In the genomic region with DNA sequence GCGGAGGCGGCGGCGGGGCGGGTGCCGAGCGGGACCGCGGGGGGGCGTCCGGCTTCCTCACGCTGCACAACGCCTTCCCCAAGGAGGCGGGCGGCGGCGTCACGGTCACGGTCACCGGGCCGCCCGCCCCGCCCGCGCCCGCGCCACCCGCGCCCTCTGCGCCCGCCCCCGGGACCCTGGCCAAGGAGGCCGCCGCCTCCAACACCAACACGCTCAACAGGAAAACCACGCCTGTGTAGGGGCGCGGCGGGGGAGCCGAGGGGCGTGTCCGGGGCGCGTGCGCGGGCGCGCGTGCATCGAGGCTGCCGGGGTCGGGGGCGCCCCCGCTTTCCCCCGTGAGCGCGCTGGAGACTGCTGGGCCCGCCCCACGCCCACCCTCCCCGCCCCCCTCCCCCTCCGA, we compare ENCODE assay signal across 10 cellular contexts. TPM values are rescaled to one million over a fixed set of nuclear protein-coding genes. Genes with fewer than 3 reads are reported as not detected.
DNase-seq lines count a peak whose midpoint lies in the region; TF ChIP-seq lines count a peak whose summit lies in the region.
"Had no signal": no experiment of that assay in that cellular context is flagged by ENCODE, and none has a peak within 500 bp of the region (broad histone marks: within the 10 kb centered on the region; RNA-seq: fewer than 3 reads in every experiment).

No MANE protein-coding gene starts in this region.

- H3K4me3 Mint-ChIP-seq in progenitor cell of endocrine pancreas (ENCODE audit: low read depth): no peak overlapping the region
- H3K4me3 Mint-ChIP-seq: activated T-cell treated with anti-CD3 and anti-CD28 coated beads, Interleukin-2, amount 50 U/mL, for 24 hours had no signal

- H3K27me3 Mint-ChIP-seq in progenitor cell of endocrine pancreas: peaks cover 36% of the 10 kb centered on the region

- H3K36me3 Mint-ChIP-seq in progenitor cell of endocrine pancreas (ENCODE audit: insufficient read depth): no peaks in the 10 kb centered on the region

- H3K4me1 Mint-ChIP-seq in progenitor cell of endocrine pancreas (ENCODE audit: low read depth): peaks cover 11% of the 10 kb centered on the region

- H3K9me3 Mint-ChIP-seq in progenitor cell of endocrine pancreas (ENCODE audit: low read depth): peaks cover 3% of the 10 kb centered on the region
- H3K9me3 Mint-ChIP-seq: activated T-cell treated with anti-CD3 and anti-CD28 coated beads, Interleukin-2, amount 50 U/mL, for 24 hours had no signal

- no peak overlapping the region for H3K4me3 ChIP-seq in fibroblast of the aortic adventitia (ENCODE audit: low read depth, low read length)

- TF ChIP-seq CTCF in fibroblast of the aortic adventitia (IDR thresholded peaks at IDR 0.05; ENCODE audit: insufficient read depth, low read length) (no peak), progenitor cell of endocrine pancreas (IDR thresholded peaks at IDR 0.05; ENCODE audit: unreplicated experiment) (no peak)

- H3K27ac Mint-ChIP-seq in progenitor cell of endocrine pancreas: no peak overlapping the region
- H3K27ac Mint-ChIP-seq: activated T-cell treated with anti-CD3 and anti-CD28 coated beads, Interleukin-2, amount 50 U/mL, for 24 hours had no signal

- peak; percentile 28 for DNase-seq in DMS 273 (lab: John Stamatoyannopoulos, UW; ENCODE audit: unreplicated experiment)
- no peak for DNase-seq in DMS 273 treated with DMSO at 0.1 percent for 48 hours (lab: John Stamatoyannopoulos, UW)
- DNase-seq in NCI-H460 (ENCODE audit: extremely low read depth, low read depth): peak; percentile 70
- peak; percentile 47 for DNase-seq in fibroblast of the aortic adventitia (ENCODE audit: low read depth)
- peak; percentile 21 for DNase-seq in progenitor cell of endocrine pancreas (ENCODE audit: low spot score, unreplicated experiment)
- DNase-seq in NCI-H1105 treated with DMSO at 0.1 percent for 48 hours (lab: John Stamatoyannopoulos, UW): no peak
- DNase-seq in foreskin melanocyte: no peak
- DNase-seq in SW480 (ENCODE audit: low spot score): no peak
- DNase-seq: activated T-cell treated with anti-CD3 and anti-CD28 coated beads, Interleukin-2, amount 50 U/mL, for 24 hours; NCI-H1694 treated with DMSO at 0.1 percent for 48 hours had no signal

RNA-seq across cellular contexts. Expression of gene CACNG6, which starts 8.8 kb away (rescaled TPM):
- 4.6 and 4.9 TPM in 2 replicates for total RNA-seq in NCI-H460 (2014; rRNA removed; shearing (Covaris generic))
- 2.0 and 7.9 TPM in 2 replicates for polyA plus RNA-seq in NCI-H460 (2014; cell fraction: nucleus; rRNA removed)
- total RNA-seq in fibroblast of the aortic adventitia (ENCODE audit: low replicate concordance): 1.1 TPM in 1 of 2 replicates, not detected in the other
- total RNA-seq in progenitor cell of endocrine pancreas: 7.6 and 8.4 TPM in 2 replicates

RNA-seq across cellular contexts. Expression of gene CACNG8, which starts 19.9 kb away (rescaled TPM):
- 0.58 and 0.84 TPM in 2 replicates for total RNA-seq in NCI-H460 (2014; rRNA removed; shearing (Covaris generic))
- polyA plus RNA-seq in NCI-H460 (2014; cell fraction: nucleus; rRNA removed): 0.18 and 0.21 TPM in 2 replicates
- total RNA-seq in fibroblast of the aortic adventitia (ENCODE audit: low replicate concordance) (0.41 and 0.45 TPM in 2 replicates), progenitor cell of endocrine pancreas (0.36 and 0.40 TPM in 2 replicates)

Comparison
In these comparisons a context has a peak if more than half of its experiments do, and no peak if none do; other contexts are left out.
1. DNase-seq: peak in DMS 273 (single experiment), NCI-H460 (single experiment), fibroblast of the aortic adventitia (single experiment) and progenitor cell of endocrine pancreas (single experiment); none in DMS 273 treated with DMSO at 0.1 percent for 48 hours (single experiment), NCI-H1105 treated with DMSO at 0.1 percent for 48 hours (single experiment), foreskin melanocyte (single experiment) and SW480 (single experiment).